ENCODE assay signal across 16 cellular contexts in the genomic region with DNA sequence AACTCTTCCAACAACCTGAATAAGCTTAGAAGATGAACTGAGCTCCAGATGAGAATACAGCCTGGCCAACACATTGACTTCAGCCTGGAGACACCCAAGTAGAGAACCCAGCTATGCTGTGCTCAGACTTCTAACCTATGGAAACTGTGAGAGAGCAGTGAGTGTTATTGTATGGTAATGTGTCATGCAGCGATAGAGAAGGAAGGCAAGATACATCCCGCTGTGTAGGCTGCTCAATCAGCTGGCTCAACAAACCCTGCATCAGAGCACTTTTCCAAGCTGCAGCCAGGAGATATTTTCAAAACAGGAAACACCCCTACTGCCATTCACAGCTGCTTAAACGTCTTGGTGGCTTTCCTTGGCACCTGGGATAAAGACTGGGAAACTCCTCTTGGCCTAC.
DNase-seq lines count a peak whose midpoint lies in the region; ATAC-seq and TF ChIP-seq lines count a peak whose summit lies in the region.
"Had no signal": no experiment of that assay in that cellular context is flagged by ENCODE, and none has a peak within 500 bp of the region (broad histone marks: within the 10 kb centered on the region; RNA-seq: fewer than 3 reads in every experiment).

No MANE protein-coding gene starts in this region.

- peak overlapping the region; percentile 85 for H2BK5ac ChIP-seq in mesendoderm (ENCODE audit: low read length)

- H3K4me3 ChIP-seq in choroid plexus epithelial cell (ENCODE audit: low read depth, low read length), result no peak overlapping the region
- no peak overlapping the region for H3K4me3 ChIP-seq in mesendoderm (ENCODE audit: low read length)
- H3K4me3 ChIP-seq: BLaER1 treated with 17β-estradiol and CSF1 and Interleukin-3, amounts not matched to agents 10 nM and 100 nM had no signal

- no peaks in the 10 kb centered on the region for H3K36me3 ChIP-seq in mesendoderm (ENCODE audit: control insufficient read depth, insufficient read depth, low read length)
- H3K36me3 ChIP-seq: BLaER1 treated with 17β-estradiol and CSF1 and Interleukin-3, amounts not matched to agents 10 nM and 100 nM had no signal

- WGBS in mesendoderm (ENCODE audit: extremely low coverage, insufficient coverage, low lambda C conversion rate), result no CpG with 5 or more reads among the region's 3 CpGs

- no peak overlapping the region for H2BK15ac ChIP-seq in mesendoderm (replicated peaks; ENCODE audit: low read depth)

- no peak overlapping the region for H2BK120ac ChIP-seq in mesendoderm (ENCODE audit: low read depth, low read length)

- H3K18ac ChIP-seq in mesendoderm (ENCODE audit: low read length), result peak overlapping the region; percentile 82

- H3K4me2 ChIP-seq in mesendoderm (ENCODE audit: low read length), result no peak overlapping the region
- H3K4me2 ChIP-seq: BLaER1 treated with 17β-estradiol and CSF1 and Interleukin-3, amounts not matched to agents 10 nM and 100 nM had no signal

- no peaks in the 10 kb centered on the region for H3K36me3 Mint-ChIP-seq in activated naive CD8-positive, alpha-beta T cell treated with anti-CD3 and anti-CD28 coated beads, Interleukin-2, amount 50 U/mL, for 24 hours (ENCODE audit: low read depth)
- no peaks in the 10 kb centered on the region for H3K36me3 Mint-ChIP-seq in activated naive CD8-positive, alpha-beta T cell treated with anti-CD3 and anti-CD28 coated beads for 36 hours
- no peaks in the 10 kb centered on the region for H3K36me3 Mint-ChIP-seq in mesothelial cell of epicardium
- H3K36me3 Mint-ChIP-seq: CD4-positive, CD25-positive, alpha-beta regulatory T cell had no signal

- peak overlapping the region; percentile 48 for H3K4ac ChIP-seq in mesendoderm (ENCODE audit: low read depth, low read length)

- no peak for TF ChIP-seq CTCF in choroid plexus epithelial cell (conservative IDR thresholded peaks at IDR 0.05; ENCODE audit: low read depth, low read length)
- no peak for TF ChIP-seq CTCF in mesothelial cell of epicardium (IDR thresholded peaks at IDR 0.05; ENCODE audit: unreplicated experiment)

- H2AK5ac ChIP-seq in mesendoderm (ENCODE audit: low read length), result peak overlapping the region; percentile 68

- H3K27ac Mint-ChIP-seq in activated naive CD8-positive, alpha-beta T cell treated with anti-CD3 and anti-CD28 coated beads, Interleukin-2, amount 50 U/mL, for 24 hours, result no peak overlapping the region
- no peak overlapping the region for H3K27ac Mint-ChIP-seq in activated naive CD8-positive, alpha-beta T cell treated with anti-CD3 and anti-CD28 coated beads for 36 hours
- no peak overlapping the region for H3K27ac Mint-ChIP-seq in mesothelial cell of epicardium
- H3K27ac Mint-ChIP-seq: CD4-positive, CD25-positive, alpha-beta regulatory T cell; H9 had no signal

- H4K8ac ChIP-seq in mesendoderm (ENCODE audit: low read depth, low read length), result no peak overlapping the region

- no peak overlapping the region for H3K4me3 Mint-ChIP-seq in activated naive CD8-positive, alpha-beta T cell treated with anti-CD3 and anti-CD28 coated beads, Interleukin-2, amount 50 U/mL, for 24 hours
- no peak overlapping the region for H3K4me3 Mint-ChIP-seq in activated naive CD8-positive, alpha-beta T cell treated with anti-CD3 and anti-CD28 coated beads for 36 hours
- H3K4me3 Mint-ChIP-seq in mesothelial cell of epicardium, result no peak overlapping the region
- H3K4me3 Mint-ChIP-seq: CD4-positive, CD25-positive, alpha-beta regulatory T cell; H9 had no signal

- no peaks in the 10 kb centered on the region for H3K9me3 Mint-ChIP-seq in activated naive CD8-positive, alpha-beta T cell treated with anti-CD3 and anti-CD28 coated beads, Interleukin-2, amount 50 U/mL, for 24 hours
- H3K9me3 Mint-ChIP-seq in activated naive CD8-positive, alpha-beta T cell treated with anti-CD3 and anti-CD28 coated beads for 36 hours, result peaks cover 4% of the 10 kb centered on the region
- H3K9me3 Mint-ChIP-seq in mesothelial cell of epicardium, result peaks cover 16% of the 10 kb centered on the region

- H3K4me1 ChIP-seq in mesendoderm (ENCODE audit: control insufficient read depth, low read depth, low read length), result peaks cover 19% of the 10 kb centered on the region
- H3K4me1 ChIP-seq: BLaER1 treated with 17β-estradiol and CSF1 and Interleukin-3, amounts not matched to agents 10 nM and 100 nM had no signal

- no peaks in the 10 kb centered on the region for H3K79me1 ChIP-seq in mesendoderm (ENCODE audit: low read length)

- no peak overlapping the region for H3K23ac ChIP-seq in mesendoderm (ENCODE audit: low read length)

- no peak overlapping the region for H4K5ac ChIP-seq in mesendoderm (ENCODE audit: low read length)

- H3K79me2 ChIP-seq in mesendoderm (ENCODE audit: control insufficient read depth, insufficient read depth, low read length), result no peaks in the 10 kb centered on the region

- no peaks in the 10 kb centered on the region for H3K4me1 Mint-ChIP-seq in activated naive CD8-positive, alpha-beta T cell treated with anti-CD3 and anti-CD28 coated beads, Interleukin-2, amount 50 U/mL, for 24 hours
- H3K4me1 Mint-ChIP-seq in activated naive CD8-positive, alpha-beta T cell treated with anti-CD3 and anti-CD28 coated beads for 36 hours, result no peaks in the 10 kb centered on the region
- H3K4me1 Mint-ChIP-seq in mesothelial cell of epicardium, result peaks cover 12% of the 10 kb centered on the region
- H3K4me1 Mint-ChIP-seq: CD4-positive, CD25-positive, alpha-beta regulatory T cell had no signal

- H3K56ac ChIP-seq in mesendoderm (ENCODE audit: low read length), result peak overlapping the region; percentile 76

- peak overlapping the region; percentile 25 for H3K27ac ChIP-seq in mesendoderm (ENCODE audit: low read depth, low read length)
- H3K27ac ChIP-seq: BLaER1 treated with 17β-estradiol and CSF1 and Interleukin-3, amounts not matched to agents 10 nM and 100 nM had no signal

- H3K27me3 Mint-ChIP-seq in activated naive CD8-positive, alpha-beta T cell treated with anti-CD3 and anti-CD28 coated beads, Interleukin-2, amount 50 U/mL, for 24 hours, result peaks cover 7% of the 10 kb centered on the region
- peaks cover 42% of the 10 kb centered on the region for H3K27me3 Mint-ChIP-seq in activated naive CD8-positive, alpha-beta T cell treated with anti-CD3 and anti-CD28 coated beads for 36 hours
- no peaks in the 10 kb centered on the region for H3K27me3 Mint-ChIP-seq in mesothelial cell of epicardium (ENCODE audit: low read depth)

- H3K9ac ChIP-seq in mesendoderm (ENCODE audit: low read length), result no peak overlapping the region
- H3K9ac ChIP-seq: BLaER1 treated with 17β-estradiol and CSF1 and Interleukin-3, amounts not matched to agents 10 nM and 100 nM had no signal

- H3K27me3 ChIP-seq in mesendoderm (ENCODE audit: insufficient read depth, low read length, poor library complexity), result no peaks in the 10 kb centered on the region
- H3K27me3 ChIP-seq: BLaER1 treated with 17β-estradiol and CSF1 and Interleukin-3, amounts not matched to agents 10 nM and 100 nM had no signal

- DNase-seq in activated naive CD8-positive, alpha-beta T cell treated with anti-CD3 and anti-CD28 coated beads, Interleukin-2, amount 50 U/mL, for 24 hours, result no peak
- no peak for DNase-seq in activated naive CD8-positive, alpha-beta T cell treated with anti-CD3 and anti-CD28 coated beads for 36 hours
- peak; percentile 21 for DNase-seq in choroid plexus epithelial cell (ENCODE audit: low read depth)
- peak; percentile 93 for DNase-seq in mesendoderm
- no peak for DNase-seq in mesenteric fat pad (ENCODE audit: low spot score)
- DNase-seq in mesothelial cell of epicardium (ENCODE audit: low spot score in 2 of 2, unreplicated experiment in 2 of 2), result no peak
- DNase-seq: 8988T; ACHN; Calu3; CD4-positive, CD25-positive, alpha-beta regulatory T cell; DMS 273 treated with DMSO at 0.1 percent for 48 hours; GOT3; H9 had no signal

- peak; percentile 65 for ATAC-seq in activated naive CD8-positive, alpha-beta T cell treated with anti-CD3 and anti-CD28 coated beads, Interleukin-2, amount 50 U/mL, for 24 hours
- ATAC-seq in HG03469 (IDR thresholded peaks at IDR 0.05; ENCODE audit: unreplicated experiment), result no peak
- ATAC-seq: HepG2 had no signal

Comparison
In these comparisons a context has a peak if more than half of its experiments do, and no peak if none do; other contexts are left out.
1. DNase-seq: peak in choroid plexus epithelial cell (single experiment) and mesendoderm (single experiment); none in activated naive CD8-positive, alpha-beta T cell treated with anti-CD3 and anti-CD28 coated beads, Interleukin-2, amount 50 U/mL, for 24 hours (single experiment), activated naive CD8-positive, alpha-beta T cell treated with anti-CD3 and anti-CD28 coated beads for 36 hours (single experiment), mesenteric fat pad (single experiment) and mesothelial cell of epicardium (0 of 2).